In genomic region chr11:88790179-88790578, GRCh38 we compare ENCODE assay signal across 9 cellular contexts.
"Had no signal": no experiment of that assay in that cellular context is flagged by ENCODE, and none has a peak within 500 bp of the region (broad histone marks: within the 10 kb centered on the region; RNA-seq: fewer than 3 reads in every experiment).

No MANE protein-coding gene starts in this region.

- H3K4me1 ChIP-seq: HAP-1 had no signal

- H3K9me3 Mint-ChIP-seq: GM23338, HFFc6 had no signal

- DNase-seq: H7, HFFc6, Kasumi-1, KG1 had no signal

- ATAC-seq: GM23338, HCT116 had no signal

- H3K4me3 ChIP-seq: GM23338, HAP-1 had no signal

- H3K4me3 Mint-ChIP-seq: GM23338, HFFc6, IgD-negative memory B cell had no signal

- H3K36me3 ChIP-seq: HAP-1 had no signal

- H3K27ac ChIP-seq: HL-60 had no signal

- H2AFZ ChIP-seq: GM23338 had no signal

- H3K27me3 Mint-ChIP-seq: IgD-negative memory B cell had no signal

- H3K9me3 ChIP-seq: HAP-1 had no signal

- H3K4me2 ChIP-seq: GM23338 had no signal

- H3K36me3 Mint-ChIP-seq: IgD-negative memory B cell had no signal

- H3K4me1 Mint-ChIP-seq: IgD-negative memory B cell had no signal

- H3K27ac Mint-ChIP-seq: GM23338, HFFc6 had no signal
